Comparison of ENCODE assay signal across 8 cellular contexts in genomic region chr6:33279971-33280511, GRCh38. TPM values are rescaled to one million over a fixed set of nuclear protein-coding genes. Genes with fewer than 3 reads are reported as not detected.
DNase-seq lines count a peak whose midpoint lies in the region; ATAC-seq and TF ChIP-seq lines count a peak whose summit lies in the region.

No MANE protein-coding gene starts in this region.

- no peak for TF ChIP-seq POLR2A in breast epithelium (IDR thresholded peaks at IDR 0.05)

- H3K4me3 Mint-ChIP-seq in natural killer cell = peak overlapping the region; percentile 47

- H3K4me1 ChIP-seq in breast epithelium (peaks cover 0 to 16% of the 10 kb centered on the region in 2 donors), aorta (ENCODE audit: control insufficient read depth in 1 of 2, insufficient read depth in 2 of 2, low read length in 2 of 2) (no peaks in the 10 kb centered on the region)

- POLR2A ChIA-PET in AG04450 (lab: Yijun Ruan, JAX) (interaction anchor here (2.3 kb wide), 1 partner anchor 9 kb away, joined by 13 read pairs; the partner anchor contains the start of genes PFDN6 and WDR46), GM10248 (lab: Yijun Ruan, JAX) (interaction anchor here (0.5 to 1.0 kb wide), 3 partner anchors 8 to 20 kb away, joined by 3 to 7 read pairs (median 3); partner anchors contain the start of genes PFDN6, RPS18, VPS52 and WDR46)

- no peaks in the 10 kb centered on the region for H3K36me3 Mint-ChIP-seq in natural killer cell

- H3K27ac Mint-ChIP-seq in natural killer cell = peak overlapping the region in 1 of 2 donors; percentile 35

- DNase-seq in AG04450 (ENCODE audit: low read depth, low spot score) (no peak), GM10248 (ENCODE audit: extremely low spot score) (no peak), NCI-H510A treated with DMSO at 0.1 percent for 48 hours (lab: John Stamatoyannopoulos, UW) (peak; percentile 71), breast epithelium (ENCODE audit: low spot score in 2 of 2) (no peak), natural killer cell (no peak), aorta (no peak)

- no peaks in the 10 kb centered on the region for H3K27me3 Mint-ChIP-seq in natural killer cell (ENCODE audit: low read depth in 2 of 2)

- no peak for ATAC-seq in natural killer cell
- no peak for ATAC-seq in HG03571 (IDR thresholded peaks at IDR 0.05; ENCODE audit: unreplicated experiment)
- no peak for ATAC-seq in HG02623 (IDR thresholded peaks at IDR 0.05; ENCODE audit: unreplicated experiment)
- no peak for ATAC-seq in aorta (ENCODE audit: low FRiP score)

- 56 to 62% methylated on average over 5 of the region's 5 CpGs for WGBS in aorta, 2 donors

- TF ChIP-seq CTCF in AG04450 (IDR thresholded peaks at IDR 0.05; ENCODE audit: low read depth, low read length) (peak; percentile 64), GM10248 (IDR thresholded peaks at IDR 0.05; ENCODE audit: control extremely low read depth, extremely low read depth, low read depth, missing control alignments) (peak; percentile 38), breast epithelium (IDR thresholded peaks at IDR 0.05) (peak in 2 of 3 donors; percentile 37 to 39), natural killer cell (IDR thresholded peaks at IDR 0.05) (no peak)

- H3K27ac ChIP-seq in AG04450 (ENCODE audit: low read depth, low read length) = no peak overlapping the region
- H3K27ac ChIP-seq in breast epithelium = no peak overlapping the region
- H3K27ac ChIP-seq in aorta (ENCODE audit: low read depth in 1 of 2, low read length in 2 of 2) = no peak overlapping the region

- intact Hi-C loops in breast epithelium (cut with DNase I; ENCODE audit: low total_unique reads) = no loop called here
- intact Hi-C loops in natural killer cell (cut with micrococcal nuclease) = no loop called here
- intact Hi-C loops in aorta (cut with DNase I) = loop anchor here in 1 of 2 donors (5.0 kb wide), 2 partner anchors 32 to 132 kb away; partner anchors contain the start of genes PHF1 and TAPBP

- CTCF ChIA-PET in AG04450 (lab: Charles Lee) (interaction anchor here (0.7 to 1.6 kb wide), 3 partner anchors 9 to 142 kb away, joined by 3 to 11 read pairs (median 4); partner anchors contain the start of genes PFDN6 and WDR46), GM10248 (lab: Yijun Ruan, JAX) (interaction anchor here (1.1 to 4.4 kb wide), 3 partner anchors 9 to 21 kb away, joined by 3 to 37 read pairs (median 6); partner anchors contain the start of genes PFDN6 and WDR46)

- no peaks in the 10 kb centered on the region for H3K36me3 ChIP-seq in breast epithelium
- H3K36me3 ChIP-seq in aorta (ENCODE audit: control insufficient read depth in 1 of 2, insufficient read depth in 2 of 2, low read length in 1 of 2) = no peaks in the 10 kb centered on the region

- H3K27me3 ChIP-seq in AG04450 (ENCODE audit: control insufficient read depth, insufficient read depth, low read length) = no peaks in the 10 kb centered on the region
- H3K27me3 ChIP-seq in breast epithelium = no peaks in the 10 kb centered on the region
- no peaks in the 10 kb centered on the region for H3K27me3 ChIP-seq in aorta (ENCODE audit: control insufficient read depth in 1 of 2, insufficient read depth in 2 of 2, low read length in 1 of 2)

- H3K4me1 Mint-ChIP-seq in natural killer cell = peaks cover 20 to 47% of the 10 kb centered on the region in 2 donors

- H3K9me3 ChIP-seq in AG04450 (ENCODE audit: control insufficient read depth, insufficient read depth, low read length) (no peaks in the 10 kb centered on the region), breast epithelium (no peaks in the 10 kb centered on the region), aorta (ENCODE audit: control insufficient read depth, low read length) (no peaks in the 10 kb centered on the region)

- no peaks in the 10 kb centered on the region for H3K9me3 Mint-ChIP-seq in natural killer cell

- H3K4me3 ChIP-seq in AG04450 (ENCODE audit: low read depth, low read length) (no peak overlapping the region), breast epithelium (no peak overlapping the region), aorta (ENCODE audit: low read length in 2 of 2) (no peak overlapping the region)

RNA-seq across cellular contexts. Expression of gene B3GALT4, which starts 3.1 kb away (rescaled TPM):
- polyA plus RNA-seq in AG04450 (2011; rRNA removed) (1.1 and 1.4 TPM in 2 replicates), aorta (10 to 100 TPM in 1 of 2 donors, 1 to 10 TPM in 1; 8.3 to 17.0 TPM)
- polyA minus RNA-seq in AG04450 (2011; rRNA and poly(A)+ RNA removed) = 1.7 and 2.7 TPM in 2 replicates
- total RNA-seq in breast epithelium (10 to 100 TPM in 2 of 3 donors, 1 to 10 TPM in 1; 8.2 to 15.0 (median 11.1) TPM), natural killer cell (10 to 100 TPM; 22.7 to 24.1 (median 23.1) TPM), aorta (10 to 100 TPM; 12.7 to 14.3 TPM)

RNA-seq across cellular contexts. Expression of gene RPS18, which starts 8.2 kb away (rescaled TPM):
- 5,380 and 5,823 TPM in 2 replicates for polyA plus RNA-seq in AG04450 (2011; rRNA removed)
- 1,310 and 1,466 TPM in 2 replicates for polyA minus RNA-seq in AG04450 (2011; rRNA and poly(A)+ RNA removed)
- total RNA-seq in breast epithelium = 1,000 to 10,000 TPM; 3,121 to 5,317 (median 4,287) TPM
- total RNA-seq in natural killer cell = 1,000 to 10,000 TPM; 1,182 to 1,707 (median 1,500) TPM
- 1,000 to 10,000 TPM; 1,497 to 1,720 TPM for total RNA-seq in aorta
- polyA plus RNA-seq in aorta = 1,000 to 10,000 TPM; 4,066 to 5,431 TPM

RNA-seq across cellular contexts. Expression of gene VPS52, which starts 8.4 kb away (rescaled TPM):
- polyA plus RNA-seq in AG04450 (2011; rRNA removed) (58.0 and 60.4 TPM in 2 replicates), aorta (10 to 100 TPM; 16.0 to 66.6 TPM)
- 76.2 and 85.5 TPM in 2 replicates for polyA minus RNA-seq in AG04450 (2011; rRNA and poly(A)+ RNA removed)
- total RNA-seq in breast epithelium (10 to 100 TPM; 29.4 to 55.6 (median 44.2) TPM), natural killer cell (100 to 1,000 TPM in 1 of 3 donors, 10 to 100 TPM in 2; 98.0 to 112 (median 99.4) TPM), aorta (10 to 100 TPM; 32.1 to 51.4 TPM)

RNA-seq across cellular contexts. Expression of gene WDR46, which starts 9.0 kb away (rescaled TPM):
- polyA plus RNA-seq in AG04450 (2011; rRNA removed) (43.3 and 44.7 TPM in 2 replicates), aorta (100 to 1,000 TPM in 1 of 2 donors, 10 to 100 TPM in 1; 24.5 to 143 TPM)
- polyA minus RNA-seq in AG04450 (2011; rRNA and poly(A)+ RNA removed) = 70.3 and 93.7 TPM in 2 replicates
- total RNA-seq in breast epithelium (10 to 100 TPM; 48.2 to 75.1 (median 58.8) TPM), natural killer cell (10 to 100 TPM; 33.6 to 56.3 (median 47.0) TPM), aorta (10 to 100 TPM; 40.6 TPM)

RNA-seq across cellular contexts. Expression of gene PFDN6, which starts 9.4 kb away (rescaled TPM):
- polyA plus RNA-seq in AG04450 (2011; rRNA removed) (59.6 and 64.6 TPM in 2 replicates), aorta (100 to 1,000 TPM in 1 of 2 donors, 10 to 100 TPM in 1; 71.4 to 114 TPM)
- polyA minus RNA-seq in AG04450 (2011; rRNA and poly(A)+ RNA removed) = 20.2 and 21.1 TPM in 2 replicates
- total RNA-seq in breast epithelium (10 to 100 TPM; 23.3 to 28.6 (median 26.9) TPM), natural killer cell (10 to 100 TPM; 19.2 to 26.5 (median 22.7) TPM), aorta (10 to 100 TPM; 19.8 to 23.7 TPM)
